ENCODE assay signal across 8 cellular contexts in genomic region chr12:48157016-48157888, GRCh38. TPM values are rescaled to one million over a fixed set of nuclear protein-coding genes. Genes with fewer than 3 reads are reported as not detected.
A peak's percentile ranks its signal among the peaks of the same experiment; 100 is the strongest.
DNase-seq lines count a peak whose midpoint lies in the region; ATAC-seq and TF ChIP-seq lines count a peak whose summit lies in the region.

A gene with protein sequence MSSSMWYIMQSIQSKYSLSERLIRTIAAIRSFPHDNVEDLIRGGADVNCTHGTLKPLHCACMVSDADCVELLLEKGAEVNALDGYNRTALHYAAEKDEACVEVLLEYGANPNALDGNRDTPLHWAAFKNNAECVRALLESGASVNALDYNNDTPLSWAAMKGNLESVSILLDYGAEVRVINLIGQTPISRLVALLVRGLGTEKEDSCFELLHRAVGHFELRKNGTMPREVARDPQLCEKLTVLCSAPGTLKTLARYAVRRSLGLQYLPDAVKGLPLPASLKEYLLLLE (minus strand): TSS chr12:48157515. CDS start chr12:48153496, 4,019 bp downstream.

- no peaks in the 10 kb centered on the region for H3K36me3 ChIP-seq in CD8-positive, alpha-beta T cell (ENCODE audit: insufficient read depth, low read length)
- H3K36me3 ChIP-seq in liver (ENCODE audit: control insufficient read depth in 4 of 4, insufficient read depth in 3 of 4, low read depth in 1 of 4, low read length in 3 of 4): peaks cover 3 to 9% (median 7%) of the 10 kb centered on the region in 4 donors

- peak; percentile 42 to 49 for TF ChIP-seq RAD21 in liver (IDR thresholded peaks at IDR 0.05)

- peaks cover 24% of the 10 kb centered on the region for H3K36me3 Mint-ChIP-seq in CD8-positive, alpha-beta T cell
- peaks cover 8% of the 10 kb centered on the region for H3K36me3 Mint-ChIP-seq in activated CD4-positive, alpha-beta memory T cell treated with anti-CD3 and anti-CD28 coated beads for 36 hours

- intact Hi-C loops in CD8-positive, alpha-beta T cell (cut with DNase I, micrococcal nuclease): loop anchor here (1.0 to 5.0 kb wide), 10 partner anchors 26 to 560 kb away; partner anchors contain the start of genes CCDC184 (in 2 of the 2), SENP1 (in 2 of the 2), CCNT1 (in 1 of the 2) and TMEM106C (in 1 of the 2)
- intact Hi-C loops in activated CD4-positive, alpha-beta memory T cell treated with anti-CD3 and anti-CD28 coated beads for 36 hours (cut with micrococcal nuclease): loop anchor here (1.0 kb wide), 5 partner anchors 26 to 442 kb away; partner anchors contain the start of genes CCDC184, PFKM and SENP1
- intact Hi-C loops in dorsolateral prefrontal cortex (cut with DNase I): loop anchor here (2.0 to 5.0 kb wide), 3 partner anchors 26 to 50 kb away; partner anchors contain the start of genes SENP1 (in 2 of the 2) and CCDC184 (in 1 of the 2)

- under 1% methylated on average over 56 of the region's 56 CpGs for WGBS in liver

- peaks cover 15% of the 10 kb centered on the region for H3K4me1 ChIP-seq in CD8-positive, alpha-beta T cell (ENCODE audit: insufficient read depth, low read length)
- H3K4me1 ChIP-seq in liver (ENCODE audit: control insufficient read depth in 4 of 4, insufficient read depth in 4 of 4, low read length in 3 of 4): peaks cover 0 to 9% (median 7%) of the 10 kb centered on the region in 4 donors

- H3K27ac Mint-ChIP-seq in CD8-positive, alpha-beta T cell: peak within 1 kb of the TSS; percentile 99
- peak within 1 kb of the TSS; percentile 96 for H3K27ac Mint-ChIP-seq in activated CD4-positive, alpha-beta memory T cell treated with anti-CD3 and anti-CD28 coated beads for 36 hours

- TF ChIP-seq CTCF in CD8-positive, alpha-beta T cell (IDR thresholded peaks at IDR 0.05): peak; percentile 63
- peak; percentile 36 to 80 (median 67) for TF ChIP-seq CTCF in dorsolateral prefrontal cortex (IDR thresholded peaks at IDR 0.05 in 54 of 56, conservative IDR thresholded peaks at IDR 0.05 in 2 of 56; ENCODE audit: low read depth in 1 of 56, partially characterized antibody in 56 of 56)
- peak; percentile 43 for TF ChIP-seq CTCF in liver (IDR thresholded peaks at IDR 0.05; ENCODE audit: low read depth, low read length, missing input control)

- no peaks in the 10 kb centered on the region for H3K9me3 ChIP-seq in CD8-positive, alpha-beta T cell (ENCODE audit: low read length)
- H3K9me3 ChIP-seq in liver (ENCODE audit: control insufficient read depth in 4 of 4, low read length in 3 of 4): no peaks in the 10 kb centered on the region

- peak within 1 kb of the TSS; percentile 97 for H3K4me3 ChIP-seq in CD8-positive, alpha-beta T cell (ENCODE audit: low read depth, low read length)
- H3K4me3 ChIP-seq in dorsolateral prefrontal cortex (peak within 1 kb of the TSS; percentile 60 to 99 (median 90)), liver (ENCODE audit: low read depth in 1 of 3, low read length in 3 of 3) (peak within 1 kb of the TSS; percentile 76 to 98 (median 97))

- peaks cover 48% of the 10 kb centered on the region for H3K4me1 Mint-ChIP-seq in CD8-positive, alpha-beta T cell (ENCODE audit: low read depth)
- H3K4me1 Mint-ChIP-seq in activated CD4-positive, alpha-beta memory T cell treated with anti-CD3 and anti-CD28 coated beads for 36 hours (ENCODE audit: low read depth): peaks cover 37% of the 10 kb centered on the region

- DNase-seq in CD8-positive, alpha-beta T cell: peak; percentile 98 to 99 (median 99)
- DNase-seq in HK-2 (ENCODE audit: unreplicated experiment): peak; percentile 98
- DNase-seq in NCI-H82 treated with DMSO at 0.1 percent for 48 hours (lab: John Stamatoyannopoulos, UW; ENCODE audit: unreplicated experiment): peak; percentile 98
- peak; percentile 100 for DNase-seq in activated CD4-positive, alpha-beta memory T cell treated with anti-CD3 and anti-CD28 coated beads for 36 hours
- DNase-seq in dorsolateral prefrontal cortex: peak; percentile 97 to 100 (median 98)
- DNase-seq in stimulated activated CD4-positive, alpha-beta T cell treated with anti-CD3 and anti-CD28 coated beads, Interleukin-4, amount 100 ng/mL, for 24 hours: peak; percentile 100

- peak; percentile 95 for ATAC-seq in CD8-positive, alpha-beta T cell
- peak; percentile 87 for ATAC-seq in GM19452 (IDR thresholded peaks at IDR 0.05; ENCODE audit: unreplicated experiment)

- H3K9me3 Mint-ChIP-seq in CD8-positive, alpha-beta T cell: no peaks in the 10 kb centered on the region
- no peaks in the 10 kb centered on the region for H3K9me3 Mint-ChIP-seq in activated CD4-positive, alpha-beta memory T cell treated with anti-CD3 and anti-CD28 coated beads for 36 hours

- peak within 1 kb of the TSS; percentile 98 for H3K4me3 Mint-ChIP-seq in CD8-positive, alpha-beta T cell
- peak within 1 kb of the TSS; percentile 94 for H3K4me3 Mint-ChIP-seq in activated CD4-positive, alpha-beta memory T cell treated with anti-CD3 and anti-CD28 coated beads for 36 hours

- POLR2A ChIA-PET in CD8-positive, alpha-beta T cell (lab: Charles Lee): interaction anchor here (0.6 to 2.6 kb wide), 14 partner anchors 9 to 695 kb away, joined by 3 to 29 read pairs (median 4); partner anchors contain the start of genes CCDC184, DDX23 and SENP1
- POLR2A ChIA-PET in activated CD4-positive, alpha-beta memory T cell treated with anti-CD3 and anti-CD28 coated beads for 36 hours (lab: Charles Lee): interaction anchor here (0.5 to 2.6 kb wide), 7 partner anchors 8 to 451 kb away, joined by 3 to 25 read pairs (median 5); partner anchors contain the start of genes CCDC184, RPAP3 and SENP1

- peak within 1 kb of the TSS; percentile 75 to 89 for H3K9ac ChIP-seq in liver (ENCODE audit: low read depth in 1 of 2, low read length in 2 of 2)

- H3K27me3 ChIP-seq in CD8-positive, alpha-beta T cell (ENCODE audit: insufficient read depth, low read length): no peaks in the 10 kb centered on the region
- peaks cover 0 to 5% (median 0%) of the 10 kb centered on the region in 45 donors for H3K27me3 ChIP-seq in dorsolateral prefrontal cortex
- no peaks in the 10 kb centered on the region for H3K27me3 ChIP-seq in liver (ENCODE audit: control insufficient read depth in 4 of 4, insufficient read depth in 4 of 4, low read length in 3 of 4)

- CTCF ChIA-PET in CD8-positive, alpha-beta T cell (lab: Charles Lee): interaction anchor here (0.8 to 1.7 kb wide), 12 partner anchors 9 to 52 kb away, joined by 3 to 6 read pairs (median 4); partner anchors contain the start of genes CCDC184 and SENP1
- CTCF ChIA-PET in activated CD4-positive, alpha-beta memory T cell treated with anti-CD3 and anti-CD28 coated beads for 36 hours (lab: Charles Lee): interaction anchor here (0.7 to 3.1 kb wide), 12 partner anchors 8 to 461 kb away, joined by 3 to 16 read pairs (median 5); partner anchors contain the start of genes CCDC184, SENP1 and TMEM106C

- no peaks in the 10 kb centered on the region for H3K27me3 Mint-ChIP-seq in CD8-positive, alpha-beta T cell (ENCODE audit: low read depth)
- no peaks in the 10 kb centered on the region for H3K27me3 Mint-ChIP-seq in activated CD4-positive, alpha-beta memory T cell treated with anti-CD3 and anti-CD28 coated beads for 36 hours

- peak within 1 kb of the TSS; percentile 87 for H3K27ac ChIP-seq in CD8-positive, alpha-beta T cell (ENCODE audit: low read depth, low read length)
- H3K27ac ChIP-seq in dorsolateral prefrontal cortex (peak within 1 kb of the TSS; percentile 71 to 97 (median 90)), liver (ENCODE audit: low read depth in 1 of 2, low read length in 2 of 2) (peak within 1 kb of the TSS; percentile 75 to 79)

TF ChIP-seq in liver, 16 proteins besides CTCF, POLR2A, EP300 and RAD21 (continues in another document):
- TF ChIP-seq HNF4G (IDR thresholded peaks at IDR 0.05) (no peak), ZBTB33 (IDR thresholded peaks at IDR 0.05) (peak; percentile 75), GABPA (IDR thresholded peaks at IDR 0.05 in 1 of 2, conservative IDR thresholded peaks at IDR 0.05 in 1 of 2) (peak; percentile 85 to 96), YY1 (IDR thresholded peaks at IDR 0.05) (peak; percentile 90), HNF4A (conservative IDR thresholded peaks at IDR 0.05) (peak; percentile 5 to 19), FOXA2 (IDR thresholded peaks at IDR 0.05) (peak; percentile 45), JUND (IDR thresholded peaks at IDR 0.05) (no peak), RXRA (IDR thresholded peaks at IDR 0.05) (peak; percentile 31 to 33), EGR1 (IDR thresholded peaks at IDR 0.05; ENCODE audit: low read depth in 2 of 2) (no peak), SP1 (IDR thresholded peaks at IDR 0.05) (peak; percentile 38), ATF3 (IDR thresholded peaks at IDR 0.05) (no peak), MAX (IDR thresholded peaks at IDR 0.05) (peak; percentile 46), TAF1 (conservative IDR thresholded peaks at IDR 0.05) (peak; percentile 97), FOXA1 (IDR thresholded peaks at IDR 0.05) (peak; percentile 75)

RNA-seq across cellular contexts. Expression of the gene that starts here (rescaled TPM):
- 10 to 100 TPM; 54.7 to 55.6 TPM for total RNA-seq in CD8-positive, alpha-beta T cell
- total RNA-seq in activated CD4-positive, alpha-beta memory T cell treated with anti-CD3 and anti-CD28 coated beads for 36 hours: 10 to 100 TPM; 31.4 to 33.6 TPM
- total RNA-seq in dorsolateral prefrontal cortex: 10 to 100 TPM; 36.8 to 80.8 (median 58.2) TPM
- total RNA-seq in liver: 10 to 100 TPM; 17.0 to 17.7 TPM
- polyA plus RNA-seq in liver: 10 to 100 TPM; 18.6 to 23.5 TPM

Comparison
In these comparisons a context has a peak if more than half of its experiments do, and no peak if none do; other contexts are left out.
1. Peak in every context shown above with its lines: DNase-seq, ATAC-seq, H3K4me3 ChIP-seq and H3K27ac ChIP-seq.